In genomic region chr22:48432721-48433518, GRCh38 we compare ENCODE assay signal across 20 cellular contexts.
DNase-seq lines count a peak whose midpoint lies in the region; ATAC-seq, FAIRE-seq and TF ChIP-seq lines count a peak whose summit lies in the region.
"Had no signal": no experiment of that assay in that cellular context is flagged by ENCODE, and none has a peak within 500 bp of the region (broad histone marks: within the 10 kb centered on the region; RNA-seq: fewer than 3 reads in every experiment).

No MANE protein-coding gene starts in this region.

- peaks cover 22% of the 10 kb centered on the region for H3K4me1 Mint-ChIP-seq in chondrocyte (ENCODE audit: low read depth)
- H3K4me1 Mint-ChIP-seq in stimulated activated naive B cell treated with anti-CD40 and anti-IgM and Interleukin-4, amounts not matched to agents 10 μg/mL and 1 μg/mL and 100 μg/mL, for 72 hours = no peaks in the 10 kb centered on the region
- H3K4me1 Mint-ChIP-seq in activated T-cell treated with anti-CD3 and anti-CD28 coated beads, Interleukin-2, amount 50 U/mL, for 24 hours (ENCODE audit: low read depth) = no peaks in the 10 kb centered on the region

- POLR2A ChIA-PET in A549 (lab: Yijun Ruan, JAX) = no interaction called here

- H3K4me3 ChIP-seq in A549 (no peak overlapping the region), lower leg skin (ENCODE audit: low read depth, poor library complexity, severe bottlenecking) (no peak overlapping the region)

- TF ChIP-seq RAD21 in A549 (conservative IDR thresholded peaks at IDR 0.05 in 1 of 2, IDR thresholded peaks at IDR 0.05 in 1 of 2) = no peak

- H3K4me3 Mint-ChIP-seq in chondrocyte (ENCODE audit: unreplicated experiment) = no peak overlapping the region
- H3K4me3 Mint-ChIP-seq in stimulated activated naive B cell treated with anti-CD40 and anti-IgM and Interleukin-4, amounts not matched to agents 10 μg/mL and 1 μg/mL and 100 μg/mL, for 72 hours = no peak overlapping the region
- H3K4me3 Mint-ChIP-seq in activated T-cell treated with anti-CD3 and anti-CD28 coated beads, Interleukin-2, amount 50 U/mL, for 24 hours = no peak overlapping the region

- CTCF ChIA-PET in A549 (lab: Yijun Ruan, JAX) = no interaction called here

- H3K27ac ChIP-seq in A549 = peak overlapping the region; percentile 26 to 74; a peak in 5 of 6 replicates

- H3K4me2 ChIP-seq in A549 = no peak overlapping the region
- H3K4me2 ChIP-seq: SK-N-SH had no signal

- peak in 1 of 2 experiments; percentile 10 for DNase-seq in A549 (ENCODE audit: low read depth in 1 of 2, low spot score in 1 of 2)
- peak; percentile 54 for DNase-seq in GM03348 (ENCODE audit: low spot score)
- DNase-seq in chondrocyte (ENCODE audit: low spot score) = peak; percentile 72
- peak; percentile 54 for DNase-seq in posterior vena cava (ENCODE audit: low spot score)
- DNase-seq in stimulated activated naive B cell treated with anti-CD40 and anti-IgM and Interleukin-4, amounts not matched to agents 10 μg/mL and 1 μg/mL and 100 μg/mL, for 72 hours = no peak
- DNase-seq in activated T-cell treated with anti-CD3 and anti-CD28 coated beads, Interleukin-2, amount 50 U/mL, for 24 hours = no peak
- no peak for DNase-seq in lower leg skin (ENCODE audit: low spot score in 2 of 2)
- DNase-seq: C1 segment of cervical spinal cord; DMS79 treated with DMSO at 0.1 percent for 48 hours; HCEC 1CT; NCI-H1092 treated with DMSO at 0.1 percent for 48 hours; NCI-H146; NCI-H2081; NCI-H446 treated with DMSO at 0.1 percent for 48 hours; NK-92 treated with Interleukin-12 subunit alpha and Interleukin-12 subunit beta, amount 100 ng/mL, for 24 hours; SHP77; SK-N-SH had no signal

- no peak overlapping the region for H3K27ac Mint-ChIP-seq in chondrocyte (ENCODE audit: unreplicated experiment)
- no peak overlapping the region for H3K27ac Mint-ChIP-seq in stimulated activated naive B cell treated with anti-CD40 and anti-IgM and Interleukin-4, amounts not matched to agents 10 μg/mL and 1 μg/mL and 100 μg/mL, for 72 hours
- H3K27ac Mint-ChIP-seq in activated T-cell treated with anti-CD3 and anti-CD28 coated beads, Interleukin-2, amount 50 U/mL, for 24 hours = no peak overlapping the region

- no peaks in the 10 kb centered on the region for H3K9me3 Mint-ChIP-seq in chondrocyte (ENCODE audit: low read depth)
- no peaks in the 10 kb centered on the region for H3K9me3 Mint-ChIP-seq in stimulated activated naive B cell treated with anti-CD40 and anti-IgM and Interleukin-4, amounts not matched to agents 10 μg/mL and 1 μg/mL and 100 μg/mL, for 72 hours
- H3K9me3 Mint-ChIP-seq in activated T-cell treated with anti-CD3 and anti-CD28 coated beads, Interleukin-2, amount 50 U/mL, for 24 hours = no peaks in the 10 kb centered on the region

- H3K36me3 Mint-ChIP-seq in chondrocyte (ENCODE audit: low read depth) = peaks cover 2% of the 10 kb centered on the region
- no peaks in the 10 kb centered on the region for H3K36me3 Mint-ChIP-seq in stimulated activated naive B cell treated with anti-CD40 and anti-IgM and Interleukin-4, amounts not matched to agents 10 μg/mL and 1 μg/mL and 100 μg/mL, for 72 hours
- H3K36me3 Mint-ChIP-seq in activated T-cell treated with anti-CD3 and anti-CD28 coated beads, Interleukin-2, amount 50 U/mL, for 24 hours (ENCODE audit: low read depth) = no peaks in the 10 kb centered on the region

- 97% methylated on average over 13 of the region's 15 CpGs for WGBS in A549 (ENCODE audit: missing lambda C conversion rate)
- WGBS in lower leg skin, 2 donors = 83 to 85% methylated on average over 15 of the region's 15 CpGs

- intact Hi-C loops in posterior vena cava (cut with DNase I) (no loop called here), lower leg skin (cut with DNase I; ENCODE audit: low total_unique reads) (no loop called here)

- no peaks in the 10 kb centered on the region for H3K9me3 ChIP-seq in A549
- H3K9me3 ChIP-seq: SK-N-SH had no signal

- peaks cover 30% of the 10 kb centered on the region for H3K4me1 ChIP-seq in A549

- TF ChIP-seq EP300 in A549 (IDR thresholded peaks at IDR 0.05) = no peak

- ATAC-seq in A549 = no peak
- ATAC-seq in stimulated activated naive B cell treated with anti-CD40 and anti-IgM and Interleukin-4, amounts not matched to agents 10 μg/mL and 1 μg/mL and 100 μg/mL, for 72 hours (replicated peaks) = no peak
- no peak for ATAC-seq in HG02798 (IDR thresholded peaks at IDR 0.05; ENCODE audit: poor library complexity, unreplicated experiment)

- no peak for FAIRE-seq in A549 (lab: Jason Lieb, UNC)
- FAIRE-seq: A204.1, G401.6 had no signal

- no peak for TF ChIP-seq CTCF in A549 (IDR thresholded peaks at IDR 0.05)
- no peak for TF ChIP-seq CTCF in chondrocyte (IDR thresholded peaks at IDR 0.05)
- TF ChIP-seq CTCF in lower leg skin (IDR thresholded peaks at IDR 0.05) = no peak

- H3K27me3 Mint-ChIP-seq in chondrocyte (ENCODE audit: low read depth) = peaks cover 2% of the 10 kb centered on the region
- H3K27me3 Mint-ChIP-seq in stimulated activated naive B cell treated with anti-CD40 and anti-IgM and Interleukin-4, amounts not matched to agents 10 μg/mL and 1 μg/mL and 100 μg/mL, for 72 hours = peaks cover 70 to 94% of the 10 kb centered on the region in 2 donors
- H3K27me3 Mint-ChIP-seq in activated T-cell treated with anti-CD3 and anti-CD28 coated beads, Interleukin-2, amount 50 U/mL, for 24 hours = peaks cover 2% of the 10 kb centered on the region

- TF ChIP-seq POLR2A in A549 (IDR thresholded peaks at IDR 0.05; ENCODE audit: low read length) (no peak), lower leg skin (IDR thresholded peaks at IDR 0.05) (no peak)

TF ChIP-seq in A549, 52 proteins besides CTCF, POLR2A, EP300 and RAD21:
- no peak for TF ChIP-seq CEBPB (IDR thresholded peaks at IDR 0.05)
- no peak for TF ChIP-seq NPAS2 (CRISPR knock-in tag; IDR thresholded peaks at IDR 0.05; ENCODE audit: borderline replicate concordance)

Comparison
In these comparisons a context has a peak if more than half of its experiments do, and no peak if none do; other contexts are left out.
1. DNase-seq: peak in GM03348 (single experiment), chondrocyte (single experiment) and posterior vena cava (single experiment); none in stimulated activated naive B cell treated with anti-CD40 and anti-IgM and Interleukin-4, amounts not matched to agents 10 μg/mL and 1 μg/mL and 100 μg/mL, for 72 hours (single experiment), activated T-cell treated with anti-CD3 and anti-CD28 coated beads, Interleukin-2, amount 50 U/mL, for 24 hours (single experiment) and lower leg skin (0 of 2).